ENCODE assay signal across 2 cellular contexts in the genomic region with DNA sequence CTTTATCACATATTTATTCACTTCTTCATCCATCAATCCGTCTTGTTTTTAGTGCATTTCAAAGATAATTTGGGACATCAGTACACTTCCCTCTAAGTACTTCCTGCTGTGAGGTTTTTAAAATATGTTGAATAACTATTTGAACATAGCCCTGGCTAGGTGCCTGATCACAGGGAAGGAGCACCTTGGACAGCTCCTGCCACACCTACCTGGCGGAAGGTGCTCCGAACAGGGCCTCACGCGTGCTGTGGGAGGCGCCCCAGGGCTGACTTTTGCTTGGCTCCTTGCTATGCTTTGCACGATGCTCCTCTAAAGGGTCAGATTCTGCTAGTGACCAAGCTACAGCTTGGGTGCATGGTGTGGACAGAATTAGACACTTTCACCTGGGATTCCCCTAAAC.
TF ChIP-seq lines count a peak whose summit lies in the region.

No MANE protein-coding gene starts in this region.

TF ChIP-seq in A549, 52 proteins besides CTCF, POLR2A, EP300 and RAD21 (continued from another document):
- TF ChIP-seq REST (IDR thresholded peaks at IDR 0.05) = peak; percentile 79

TF ChIP-seq in WTC11, 78 proteins besides CTCF, POLR2A, EP300 and RAD21 (continued from another document and continues in another):
- TF ChIP-seq, protein P1, sequence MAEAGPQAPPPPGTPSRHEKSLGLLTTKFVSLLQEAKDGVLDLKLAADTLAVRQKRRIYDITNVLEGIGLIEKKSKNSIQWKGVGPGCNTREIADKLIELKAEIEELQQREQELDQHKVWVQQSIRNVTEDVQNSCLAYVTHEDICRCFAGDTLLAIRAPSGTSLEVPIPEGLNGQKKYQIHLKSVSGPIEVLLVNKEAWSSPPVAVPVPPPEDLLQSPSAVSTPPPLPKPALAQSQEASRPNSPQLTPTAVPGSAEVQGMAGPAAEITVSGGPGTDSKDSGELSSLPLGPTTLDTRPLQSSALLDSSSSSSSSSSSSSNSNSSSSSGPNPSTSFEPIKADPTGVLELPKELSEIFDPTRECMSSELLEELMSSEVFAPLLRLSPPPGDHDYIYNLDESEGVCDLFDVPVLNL (CRISPR knock-in tag; IDR thresholded peaks at IDR 0.05; ENCODE audit: borderline replicate concordance, low read depth) = no peak
- TF ChIP-seq, protein P2, sequence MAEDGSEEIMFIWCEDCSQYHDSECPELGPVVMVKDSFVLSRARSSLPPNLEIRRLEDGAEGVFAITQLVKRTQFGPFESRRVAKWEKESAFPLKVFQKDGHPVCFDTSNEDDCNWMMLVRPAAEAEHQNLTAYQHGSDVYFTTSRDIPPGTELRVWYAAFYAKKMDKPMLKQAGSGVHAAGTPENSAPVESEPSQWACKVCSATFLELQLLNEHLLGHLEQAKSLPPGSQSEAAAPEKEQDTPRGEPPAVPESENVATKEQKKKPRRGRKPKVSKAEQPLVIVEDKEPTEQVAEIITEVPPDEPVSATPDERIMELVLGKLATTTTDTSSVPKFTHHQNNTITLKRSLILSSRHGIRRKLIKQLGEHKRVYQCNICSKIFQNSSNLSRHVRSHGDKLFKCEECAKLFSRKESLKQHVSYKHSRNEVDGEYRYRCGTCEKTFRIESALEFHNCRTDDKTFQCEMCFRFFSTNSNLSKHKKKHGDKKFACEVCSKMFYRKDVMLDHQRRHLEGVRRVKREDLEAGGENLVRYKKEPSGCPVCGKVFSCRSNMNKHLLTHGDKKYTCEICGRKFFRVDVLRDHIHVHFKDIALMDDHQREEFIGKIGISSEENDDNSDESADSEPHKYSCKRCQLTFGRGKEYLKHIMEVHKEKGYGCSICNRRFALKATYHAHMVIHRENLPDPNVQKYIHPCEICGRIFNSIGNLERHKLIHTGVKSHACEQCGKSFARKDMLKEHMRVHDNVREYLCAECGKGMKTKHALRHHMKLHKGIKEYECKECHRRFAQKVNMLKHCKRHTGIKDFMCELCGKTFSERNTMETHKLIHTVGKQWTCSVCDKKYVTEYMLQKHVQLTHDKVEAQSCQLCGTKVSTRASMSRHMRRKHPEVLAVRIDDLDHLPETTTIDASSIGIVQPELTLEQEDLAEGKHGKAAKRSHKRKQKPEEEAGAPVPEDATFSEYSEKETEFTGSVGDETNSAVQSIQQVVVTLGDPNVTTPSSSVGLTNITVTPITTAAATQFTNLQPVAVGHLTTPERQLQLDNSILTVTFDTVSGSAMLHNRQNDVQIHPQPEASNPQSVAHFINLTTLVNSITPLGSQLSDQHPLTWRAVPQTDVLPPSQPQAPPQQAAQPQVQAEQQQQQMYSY (CRISPR knock-in tag; IDR thresholded peaks at IDR 0.05) = no peak
- TF ChIP-seq ELF4 (CRISPR knock-in tag; IDR thresholded peaks at IDR 0.05; ENCODE audit: low read depth) (no peak), CREB1 (CRISPR knock-in tag; IDR thresholded peaks at IDR 0.05) (no peak), JAZF1 (CRISPR knock-in tag; IDR thresholded peaks at IDR 0.05) (no peak), MAX (CRISPR knock-in tag; IDR thresholded peaks at IDR 0.05) (no peak), ZNF423 (CRISPR knock-in tag; IDR thresholded peaks at IDR 0.05) (no peak), SMAD4 (CRISPR knock-in tag; IDR thresholded peaks at IDR 0.05) (no peak), CBFB (CRISPR knock-in tag; IDR thresholded peaks at IDR 0.05; ENCODE audit: low read depth) (no peak), ZNF263 (CRISPR knock-in tag; IDR thresholded peaks at IDR 0.05; ENCODE audit: low read depth) (no peak), NFATC4 (CRISPR knock-in tag; IDR thresholded peaks at IDR 0.05) (no peak), TEAD4 (CRISPR knock-in tag; IDR thresholded peaks at IDR 0.05) (0 out of 2 replicates have a peak, but pooled peaks have one; percentile 30), HMGA2 (CRISPR knock-in tag; IDR thresholded peaks at IDR 0.05) (no peak), ZNF281 (CRISPR knock-in tag; IDR thresholded peaks at IDR 0.05) (no peak), NR3C1 (CRISPR knock-in tag; conservative IDR thresholded peaks at IDR 0.05; ENCODE audit: low read depth) (no peak)
- TF ChIP-seq, protein P3, sequence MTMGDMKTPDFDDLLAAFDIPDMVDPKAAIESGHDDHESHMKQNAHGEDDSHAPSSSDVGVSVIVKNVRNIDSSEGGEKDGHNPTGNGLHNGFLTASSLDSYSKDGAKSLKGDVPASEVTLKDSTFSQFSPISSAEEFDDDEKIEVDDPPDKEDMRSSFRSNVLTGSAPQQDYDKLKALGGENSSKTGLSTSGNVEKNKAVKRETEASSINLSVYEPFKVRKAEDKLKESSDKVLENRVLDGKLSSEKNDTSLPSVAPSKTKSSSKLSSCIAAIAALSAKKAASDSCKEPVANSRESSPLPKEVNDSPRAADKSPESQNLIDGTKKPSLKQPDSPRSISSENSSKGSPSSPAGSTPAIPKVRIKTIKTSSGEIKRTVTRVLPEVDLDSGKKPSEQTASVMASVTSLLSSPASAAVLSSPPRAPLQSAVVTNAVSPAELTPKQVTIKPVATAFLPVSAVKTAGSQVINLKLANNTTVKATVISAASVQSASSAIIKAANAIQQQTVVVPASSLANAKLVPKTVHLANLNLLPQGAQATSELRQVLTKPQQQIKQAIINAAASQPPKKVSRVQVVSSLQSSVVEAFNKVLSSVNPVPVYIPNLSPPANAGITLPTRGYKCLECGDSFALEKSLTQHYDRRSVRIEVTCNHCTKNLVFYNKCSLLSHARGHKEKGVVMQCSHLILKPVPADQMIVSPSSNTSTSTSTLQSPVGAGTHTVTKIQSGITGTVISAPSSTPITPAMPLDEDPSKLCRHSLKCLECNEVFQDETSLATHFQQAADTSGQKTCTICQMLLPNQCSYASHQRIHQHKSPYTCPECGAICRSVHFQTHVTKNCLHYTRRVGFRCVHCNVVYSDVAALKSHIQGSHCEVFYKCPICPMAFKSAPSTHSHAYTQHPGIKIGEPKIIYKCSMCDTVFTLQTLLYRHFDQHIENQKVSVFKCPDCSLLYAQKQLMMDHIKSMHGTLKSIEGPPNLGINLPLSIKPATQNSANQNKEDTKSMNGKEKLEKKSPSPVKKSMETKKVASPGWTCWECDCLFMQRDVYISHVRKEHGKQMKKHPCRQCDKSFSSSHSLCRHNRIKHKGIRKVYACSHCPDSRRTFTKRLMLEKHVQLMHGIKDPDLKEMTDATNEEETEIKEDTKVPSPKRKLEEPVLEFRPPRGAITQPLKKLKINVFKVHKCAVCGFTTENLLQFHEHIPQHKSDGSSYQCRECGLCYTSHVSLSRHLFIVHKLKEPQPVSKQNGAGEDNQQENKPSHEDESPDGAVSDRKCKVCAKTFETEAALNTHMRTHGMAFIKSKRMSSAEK (CRISPR knock-in tag; IDR thresholded peaks at IDR 0.05; ENCODE audit: borderline replicate concordance) = no peak
- TF ChIP-seq, protein P4, sequence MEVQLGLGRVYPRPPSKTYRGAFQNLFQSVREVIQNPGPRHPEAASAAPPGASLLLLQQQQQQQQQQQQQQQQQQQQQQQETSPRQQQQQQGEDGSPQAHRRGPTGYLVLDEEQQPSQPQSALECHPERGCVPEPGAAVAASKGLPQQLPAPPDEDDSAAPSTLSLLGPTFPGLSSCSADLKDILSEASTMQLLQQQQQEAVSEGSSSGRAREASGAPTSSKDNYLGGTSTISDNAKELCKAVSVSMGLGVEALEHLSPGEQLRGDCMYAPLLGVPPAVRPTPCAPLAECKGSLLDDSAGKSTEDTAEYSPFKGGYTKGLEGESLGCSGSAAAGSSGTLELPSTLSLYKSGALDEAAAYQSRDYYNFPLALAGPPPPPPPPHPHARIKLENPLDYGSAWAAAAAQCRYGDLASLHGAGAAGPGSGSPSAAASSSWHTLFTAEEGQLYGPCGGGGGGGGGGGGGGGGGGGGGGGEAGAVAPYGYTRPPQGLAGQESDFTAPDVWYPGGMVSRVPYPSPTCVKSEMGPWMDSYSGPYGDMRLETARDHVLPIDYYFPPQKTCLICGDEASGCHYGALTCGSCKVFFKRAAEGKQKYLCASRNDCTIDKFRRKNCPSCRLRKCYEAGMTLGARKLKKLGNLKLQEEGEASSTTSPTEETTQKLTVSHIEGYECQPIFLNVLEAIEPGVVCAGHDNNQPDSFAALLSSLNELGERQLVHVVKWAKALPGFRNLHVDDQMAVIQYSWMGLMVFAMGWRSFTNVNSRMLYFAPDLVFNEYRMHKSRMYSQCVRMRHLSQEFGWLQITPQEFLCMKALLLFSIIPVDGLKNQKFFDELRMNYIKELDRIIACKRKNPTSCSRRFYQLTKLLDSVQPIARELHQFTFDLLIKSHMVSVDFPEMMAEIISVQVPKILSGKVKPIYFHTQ (CRISPR knock-in tag; IDR thresholded peaks at IDR 0.05) = no peak
- TF ChIP-seq, protein P5, sequence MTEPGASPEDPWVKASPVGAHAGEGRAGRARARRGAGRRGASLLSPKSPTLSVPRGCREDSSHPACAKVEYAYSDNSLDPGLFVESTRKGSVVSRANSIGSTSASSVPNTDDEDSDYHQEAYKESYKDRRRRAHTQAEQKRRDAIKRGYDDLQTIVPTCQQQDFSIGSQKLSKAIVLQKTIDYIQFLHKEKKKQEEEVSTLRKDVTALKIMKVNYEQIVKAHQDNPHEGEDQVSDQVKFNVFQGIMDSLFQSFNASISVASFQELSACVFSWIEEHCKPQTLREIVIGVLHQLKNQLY (CRISPR knock-in tag; IDR thresholded peaks at IDR 0.05) = no peak
- TF ChIP-seq, protein P6, sequence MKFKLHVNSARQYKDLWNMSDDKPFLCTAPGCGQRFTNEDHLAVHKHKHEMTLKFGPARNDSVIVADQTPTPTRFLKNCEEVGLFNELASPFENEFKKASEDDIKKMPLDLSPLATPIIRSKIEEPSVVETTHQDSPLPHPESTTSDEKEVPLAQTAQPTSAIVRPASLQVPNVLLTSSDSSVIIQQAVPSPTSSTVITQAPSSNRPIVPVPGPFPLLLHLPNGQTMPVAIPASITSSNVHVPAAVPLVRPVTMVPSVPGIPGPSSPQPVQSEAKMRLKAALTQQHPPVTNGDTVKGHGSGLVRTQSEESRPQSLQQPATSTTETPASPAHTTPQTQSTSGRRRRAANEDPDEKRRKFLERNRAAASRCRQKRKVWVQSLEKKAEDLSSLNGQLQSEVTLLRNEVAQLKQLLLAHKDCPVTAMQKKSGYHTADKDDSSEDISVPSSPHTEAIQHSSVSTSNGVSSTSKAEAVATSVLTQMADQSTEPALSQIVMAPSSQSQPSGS (CRISPR knock-in tag; IDR thresholded peaks at IDR 0.05; ENCODE audit: borderline replicate concordance, low read depth) = no peak
- TF ChIP-seq, protein P7, sequence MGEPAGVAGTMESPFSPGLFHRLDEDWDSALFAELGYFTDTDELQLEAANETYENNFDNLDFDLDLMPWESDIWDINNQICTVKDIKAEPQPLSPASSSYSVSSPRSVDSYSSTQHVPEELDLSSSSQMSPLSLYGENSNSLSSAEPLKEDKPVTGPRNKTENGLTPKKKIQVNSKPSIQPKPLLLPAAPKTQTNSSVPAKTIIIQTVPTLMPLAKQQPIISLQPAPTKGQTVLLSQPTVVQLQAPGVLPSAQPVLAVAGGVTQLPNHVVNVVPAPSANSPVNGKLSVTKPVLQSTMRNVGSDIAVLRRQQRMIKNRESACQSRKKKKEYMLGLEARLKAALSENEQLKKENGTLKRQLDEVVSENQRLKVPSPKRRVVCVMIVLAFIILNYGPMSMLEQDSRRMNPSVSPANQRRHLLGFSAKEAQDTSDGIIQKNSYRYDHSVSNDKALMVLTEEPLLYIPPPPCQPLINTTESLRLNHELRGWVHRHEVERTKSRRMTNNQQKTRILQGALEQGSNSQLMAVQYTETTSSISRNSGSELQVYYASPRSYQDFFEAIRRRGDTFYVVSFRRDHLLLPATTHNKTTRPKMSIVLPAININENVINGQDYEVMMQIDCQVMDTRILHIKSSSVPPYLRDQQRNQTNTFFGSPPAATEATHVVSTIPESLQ (CRISPR knock-in tag; IDR thresholded peaks at IDR 0.05) = no peak
- TF ChIP-seq, protein P8, sequence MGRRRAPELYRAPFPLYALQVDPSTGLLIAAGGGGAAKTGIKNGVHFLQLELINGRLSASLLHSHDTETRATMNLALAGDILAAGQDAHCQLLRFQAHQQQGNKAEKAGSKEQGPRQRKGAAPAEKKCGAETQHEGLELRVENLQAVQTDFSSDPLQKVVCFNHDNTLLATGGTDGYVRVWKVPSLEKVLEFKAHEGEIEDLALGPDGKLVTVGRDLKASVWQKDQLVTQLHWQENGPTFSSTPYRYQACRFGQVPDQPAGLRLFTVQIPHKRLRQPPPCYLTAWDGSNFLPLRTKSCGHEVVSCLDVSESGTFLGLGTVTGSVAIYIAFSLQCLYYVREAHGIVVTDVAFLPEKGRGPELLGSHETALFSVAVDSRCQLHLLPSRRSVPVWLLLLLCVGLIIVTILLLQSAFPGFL (CRISPR knock-in tag; IDR thresholded peaks at IDR 0.05; ENCODE audit: borderline replicate concordance) = no peak
- TF ChIP-seq, protein P9, sequence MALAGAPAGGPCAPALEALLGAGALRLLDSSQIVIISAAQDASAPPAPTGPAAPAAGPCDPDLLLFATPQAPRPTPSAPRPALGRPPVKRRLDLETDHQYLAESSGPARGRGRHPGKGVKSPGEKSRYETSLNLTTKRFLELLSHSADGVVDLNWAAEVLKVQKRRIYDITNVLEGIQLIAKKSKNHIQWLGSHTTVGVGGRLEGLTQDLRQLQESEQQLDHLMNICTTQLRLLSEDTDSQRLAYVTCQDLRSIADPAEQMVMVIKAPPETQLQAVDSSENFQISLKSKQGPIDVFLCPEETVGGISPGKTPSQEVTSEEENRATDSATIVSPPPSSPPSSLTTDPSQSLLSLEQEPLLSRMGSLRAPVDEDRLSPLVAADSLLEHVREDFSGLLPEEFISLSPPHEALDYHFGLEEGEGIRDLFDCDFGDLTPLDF (CRISPR knock-in tag; IDR thresholded peaks at IDR 0.05) = no peak
- TF ChIP-seq, protein P10, sequence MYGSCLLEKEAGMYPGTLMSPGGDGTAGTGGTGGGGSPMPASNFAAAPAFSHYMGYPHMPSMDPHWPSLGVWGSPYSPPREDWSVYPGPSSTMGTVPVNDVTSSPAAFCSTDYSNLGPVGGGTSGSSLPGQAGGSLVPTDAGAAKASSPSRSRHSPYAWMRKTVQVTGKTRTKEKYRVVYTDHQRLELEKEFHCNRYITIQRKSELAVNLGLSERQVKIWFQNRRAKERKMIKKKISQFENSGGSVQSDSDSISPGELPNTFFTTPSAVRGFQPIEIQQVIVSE (CRISPR knock-in tag; IDR thresholded peaks at IDR 0.05; ENCODE audit: borderline replicate concordance) = no peak
